Comparison of ENCODE assay signal across 8 cellular contexts in the genomic region with DNA sequence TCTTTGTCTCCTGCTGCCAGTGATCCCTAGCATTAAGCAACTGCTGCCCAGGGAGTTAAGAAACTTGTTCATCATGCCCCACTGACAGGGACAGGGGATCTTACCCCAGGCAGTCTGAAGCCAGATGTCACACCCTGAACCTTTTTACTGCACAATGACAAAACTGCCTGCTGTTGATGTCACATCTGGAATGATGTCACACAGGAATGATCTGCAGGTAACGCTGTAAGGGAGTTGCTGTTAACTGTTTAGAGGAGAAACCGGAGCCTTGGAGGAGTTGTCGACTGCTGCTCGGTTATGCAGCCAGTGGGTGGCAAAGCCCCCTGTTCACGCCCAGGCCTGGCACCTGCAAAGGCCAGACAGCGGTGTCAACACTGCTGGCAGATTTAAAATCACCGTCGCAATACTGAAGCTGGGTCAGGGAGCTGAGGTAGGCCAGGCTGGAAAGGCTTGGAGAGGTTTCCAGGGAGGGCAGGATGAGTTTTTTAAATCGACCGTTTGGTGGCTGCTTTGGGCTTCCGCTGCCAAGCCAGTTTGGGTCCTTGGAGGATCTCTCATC. TPM values are rescaled to one million over a fixed set of nuclear protein-coding genes. Genes with fewer than 3 reads are reported as not detected.
DNase-seq lines count a peak whose midpoint lies in the region; ATAC-seq and TF ChIP-seq lines count a peak whose summit lies in the region.

No MANE protein-coding gene starts in this region.

- H3K4me2 ChIP-seq in OCI-LY3 (ENCODE audit: low read length), result peak overlapping the region; percentile 93

- no peaks in the 10 kb centered on the region for H3K79me2 ChIP-seq in OCI-LY3 (ENCODE audit: low read length)

- intact Hi-C loops in esophagus muscularis mucosa (cut with DNase I), result no loop called here
- intact Hi-C loops in posterior vena cava (cut with DNase I), result loop anchor here in 1 of 2 donors (5.0 kb wide), 1 partner anchor 118 kb away; no protein-coding TSS in a partner anchor

- TF ChIP-seq CTCF in OCI-LY3 (IDR thresholded peaks at IDR 0.05; ENCODE audit: low read depth, low read length) (no peak), esophagus muscularis mucosa (IDR thresholded peaks at IDR 0.05) (no peak)

- H3K4me1 ChIP-seq in ES-I3 (ENCODE audit: insufficient read depth, low read length), result peaks cover 5% of the 10 kb centered on the region; the same call in 1 of the 2 replicates
- H3K4me1 ChIP-seq in OCI-LY3 (ENCODE audit: low read length), result peaks cover 4% of the 10 kb centered on the region; the same call in 1 of the 2 replicates
- peaks cover 0 to 11% (median 10%) of the 10 kb centered on the region in 4 donors for H3K4me1 ChIP-seq in esophagus muscularis mucosa

- TF ChIP-seq EP300 in esophagus muscularis mucosa (IDR thresholded peaks at IDR 0.05), result no peak

- H3K9me3 ChIP-seq in ES-I3 (ENCODE audit: control insufficient read depth, insufficient read depth, low read length), result no peaks in the 10 kb centered on the region
- no peaks in the 10 kb centered on the region for H3K9me3 ChIP-seq in OCI-LY3 (ENCODE audit: insufficient read depth, low read length)
- H3K9me3 ChIP-seq in esophagus muscularis mucosa, result no peaks in the 10 kb centered on the region

- H3K36me3 ChIP-seq in ES-I3 (ENCODE audit: insufficient read depth, low read length), result no peaks in the 10 kb centered on the region
- no peaks in the 10 kb centered on the region for H3K36me3 ChIP-seq in OCI-LY3 (replicated peaks; ENCODE audit: low read depth, low read length)
- H3K36me3 ChIP-seq in esophagus muscularis mucosa, result no peaks in the 10 kb centered on the region

- H3K9ac ChIP-seq in ES-I3 (ENCODE audit: low read depth, low read length), result peak overlapping the region; percentile 72; the same call in 1 of the 2 replicates
- H3K9ac ChIP-seq in OCI-LY3 (ENCODE audit: low read length), result no peak overlapping the region

- H3K27me3 ChIP-seq in OCI-LY3 (ENCODE audit: low read depth, low read length) (peaks cover 8% of the 10 kb centered on the region; the same call in 1 of the 2 replicates), esophagus muscularis mucosa (peaks cover 0 to 63% (median 0%) of the 10 kb centered on the region in 4 donors)

- TF ChIP-seq POLR2A in esophagus muscularis mucosa (IDR thresholded peaks at IDR 0.05; ENCODE audit: low read depth), result no peak

- 27% methylated on average over 11 of the region's 11 CpGs for WGBS in esophagus muscularis mucosa

- no peaks in the 10 kb centered on the region for H4K20me1 ChIP-seq in OCI-LY3 (ENCODE audit: insufficient read depth, low read length)

- H3K27ac ChIP-seq in OCI-LY3 (ENCODE audit: low read length) (no peak overlapping the region), esophagus muscularis mucosa (replicated peaks in 1 of 4) (no peak overlapping the region)

- DNase-seq in esophagus muscularis mucosa (ENCODE audit: extremely low spot score) (no peak), posterior vena cava (ENCODE audit: low spot score) (peak; percentile 54), inferior parietal cortex (ENCODE audit: extremely low spot score) (no peak)
- no peak for DNase-seq in stimulated activated CD4-positive, alpha-beta T cell treated with anti-CD3 and anti-CD28 coated beads, Interleukin-1b, Interleukin-23, amount 100 ng/mL, for 48 hours

- H3K4me3 ChIP-seq in OCI-LY3 (ENCODE audit: low read length), result peak overlapping the region; percentile 93
- H3K4me3 ChIP-seq in esophagus muscularis mucosa, result peak overlapping the region; percentile 50 to 58 (median 51)

- ATAC-seq in HG02623 (IDR thresholded peaks at IDR 0.05; ENCODE audit: unreplicated experiment), result no peak
- no peak for ATAC-seq in GM18867 (IDR thresholded peaks at IDR 0.05; ENCODE audit: unreplicated experiment)

- H2AFZ ChIP-seq in OCI-LY3 (ENCODE audit: low read depth, low read length), result no peak overlapping the region; the same call in 1 of the 2 replicates

RNA-seq across cellular contexts. Expression of gene SLIT1, which starts 10.0 kb away (rescaled TPM):
- total RNA-seq in esophagus muscularis mucosa, result under 1 TPM; 0.13 to 0.42 (median 0.31) TPM
- under 1 TPM; 0.23 to 0.33 TPM for total RNA-seq in posterior vena cava
